In the genomic region with DNA sequence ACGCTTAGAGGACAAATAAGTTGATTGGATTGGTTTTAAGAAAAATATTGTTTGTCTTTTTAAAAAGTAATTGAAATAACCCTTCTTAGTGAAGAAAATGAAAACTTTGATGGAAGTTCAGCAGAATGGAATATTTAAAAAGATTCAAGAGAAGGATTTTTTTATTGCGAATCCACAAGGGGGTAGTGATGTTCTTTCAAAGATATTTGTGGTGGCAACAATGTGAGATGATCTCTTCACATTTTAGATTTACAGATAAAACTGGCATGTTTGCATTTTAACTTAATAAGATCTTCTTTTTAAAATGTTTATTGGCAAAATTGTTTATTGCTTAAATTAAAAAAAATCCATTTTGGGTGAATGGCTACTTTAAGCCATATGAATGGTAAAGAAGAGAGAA, we compare ENCODE assay signal across 8 cellular contexts. TPM values are rescaled to one million over a fixed set of nuclear protein-coding genes. Genes with fewer than 3 reads are reported as not detected.
DNase-seq lines count a peak whose midpoint lies in the region; ATAC-seq and TF ChIP-seq lines count a peak whose summit lies in the region.

No MANE protein-coding gene starts in this region.

- intact Hi-C loops in CD4-positive, alpha-beta memory T cell (cut with micrococcal nuclease): loop anchor here (2.0 kb wide), 1 partner anchor 97 kb away; no protein-coding TSS in a partner anchor

- no peak overlapping the region for H3K27ac ChIP-seq in CD4-positive, alpha-beta memory T cell (ENCODE audit: low read depth, low read length)
- no peak overlapping the region for H3K27ac ChIP-seq in WERI-Rb-1

- H3K27ac Mint-ChIP-seq in CD4-positive, alpha-beta memory T cell: no peak overlapping the region
- no peak overlapping the region for H3K27ac Mint-ChIP-seq in WTC11

- no peak overlapping the region for H3K4me3 ChIP-seq in CD4-positive, alpha-beta memory T cell (ENCODE audit: low read length in 2 of 2)
- H3K4me3 ChIP-seq in LNCaP clone FGC (ENCODE audit: low read depth, low read length): no peak overlapping the region
- no peak overlapping the region for H3K4me3 ChIP-seq in WERI-Rb-1 (ENCODE audit: low read depth, low read length)

- peaks cover 5% of the 10 kb centered on the region for H3K4me1 ChIP-seq in CD4-positive, alpha-beta memory T cell (ENCODE audit: insufficient read depth, low read length)

- peaks cover 13 to 39% (median 29%) of the 10 kb centered on the region in 4 donors for H3K4me1 Mint-ChIP-seq in CD4-positive, alpha-beta memory T cell
- H3K4me1 Mint-ChIP-seq in WTC11: peaks cover 23% of the 10 kb centered on the region

- CTCF ChIA-PET in CD4-positive, alpha-beta memory T cell (lab: Charles Lee; ENCODE audit: partially characterized antibody): no interaction called here
- CTCF ChIA-PET in WTC11 (lab: Charles Lee): no interaction called here

- H3K9me3 Mint-ChIP-seq in CD4-positive, alpha-beta memory T cell: no peaks in the 10 kb centered on the region
- no peaks in the 10 kb centered on the region for H3K9me3 Mint-ChIP-seq in WTC11

- no peaks in the 10 kb centered on the region for H3K9me3 ChIP-seq in CD4-positive, alpha-beta memory T cell (ENCODE audit: control insufficient read depth in 1 of 2, low read length in 2 of 2)
- H3K9me3 ChIP-seq in WERI-Rb-1 (ENCODE audit: severe bottlenecking): no peaks in the 10 kb centered on the region

- H3K36me3 Mint-ChIP-seq in CD4-positive, alpha-beta memory T cell: peaks cover 0 to 21% of the 10 kb centered on the region in 2 donors
- 0 out of 2 replicates have a peak, but pooled peaks cover 4% of the 10 kb centered on the region for H3K36me3 Mint-ChIP-seq in WTC11

- H3K36me3 ChIP-seq in CD4-positive, alpha-beta memory T cell (ENCODE audit: insufficient read depth, low read length): no peaks in the 10 kb centered on the region
- peaks cover 14% of the 10 kb centered on the region for H3K36me3 ChIP-seq in WERI-Rb-1

- peak in 4 of 5 donors; percentile 17 to 31 (median 26) for DNase-seq in CD4-positive, alpha-beta memory T cell
- DNase-seq in LNCaP clone FGC (ENCODE audit: low read depth) (peak; percentile 54), WERI-Rb-1 (no peak), kidney glomerular epithelial cell (lab: John Stamatoyannopoulos, UW) (peak; percentile 39), WTC11 (ENCODE audit: low spot score) (no peak)

- no peaks in the 10 kb centered on the region for H3K27me3 ChIP-seq in CD4-positive, alpha-beta memory T cell (ENCODE audit: insufficient read depth, low read length)
- no peaks in the 10 kb centered on the region for H3K27me3 ChIP-seq in WERI-Rb-1 (ENCODE audit: insufficient read depth, low read depth, severe bottlenecking)

- POLR2A ChIA-PET in CD4-positive, alpha-beta memory T cell (lab: Charles Lee; ENCODE audit: partially characterized antibody): interaction anchor here (1.6 kb wide), 1 partner anchor 9 kb away, joined by 6 read pairs; a partner anchor contains a TSS
- POLR2A ChIA-PET in WTC11 (lab: Charles Lee): no interaction called here

- H3K4me3 Mint-ChIP-seq in CD4-positive, alpha-beta memory T cell: no peak overlapping the region
- no peak overlapping the region for H3K4me3 Mint-ChIP-seq in WTC11

- no peak for ATAC-seq in HG03460 (IDR thresholded peaks at IDR 0.05; ENCODE audit: unreplicated experiment)
- no peak for ATAC-seq in WTC11
- no peak for ATAC-seq in HG02642 (IDR thresholded peaks at IDR 0.05; ENCODE audit: poor library complexity, unreplicated experiment)
- no peak for ATAC-seq in HG03354 (IDR thresholded peaks at IDR 0.05; ENCODE audit: poor library complexity, severe bottlenecking, unreplicated experiment)

- TF ChIP-seq CTCF in LNCaP clone FGC (IDR thresholded peaks at IDR 0.05; ENCODE audit: control insufficient read depth, extremely low read depth, insufficient read depth) (peak; percentile 48), WERI-Rb-1 (IDR thresholded peaks at IDR 0.05; ENCODE audit: low read depth, low read length) (0 out of 2 replicates have a peak, but pooled peaks have one; percentile 6), WTC11 (IDR thresholded peaks at IDR 0.05) (no peak)

- no peaks in the 10 kb centered on the region for H3K27me3 Mint-ChIP-seq in CD4-positive, alpha-beta memory T cell
- H3K27me3 Mint-ChIP-seq in WTC11 (ENCODE audit: low read depth): no peaks in the 10 kb centered on the region

TF ChIP-seq in WTC11, 78 proteins besides CTCF, POLR2A, EP300 and RAD21 (continues in another document):
- no peak for TF ChIP-seq RELA (CRISPR knock-in tag; IDR thresholded peaks at IDR 0.05; ENCODE audit: borderline replicate concordance)
- TF ChIP-seq ATF1 (CRISPR knock-in tag; IDR thresholded peaks at IDR 0.05): no peak
- TF ChIP-seq, protein P1, sequence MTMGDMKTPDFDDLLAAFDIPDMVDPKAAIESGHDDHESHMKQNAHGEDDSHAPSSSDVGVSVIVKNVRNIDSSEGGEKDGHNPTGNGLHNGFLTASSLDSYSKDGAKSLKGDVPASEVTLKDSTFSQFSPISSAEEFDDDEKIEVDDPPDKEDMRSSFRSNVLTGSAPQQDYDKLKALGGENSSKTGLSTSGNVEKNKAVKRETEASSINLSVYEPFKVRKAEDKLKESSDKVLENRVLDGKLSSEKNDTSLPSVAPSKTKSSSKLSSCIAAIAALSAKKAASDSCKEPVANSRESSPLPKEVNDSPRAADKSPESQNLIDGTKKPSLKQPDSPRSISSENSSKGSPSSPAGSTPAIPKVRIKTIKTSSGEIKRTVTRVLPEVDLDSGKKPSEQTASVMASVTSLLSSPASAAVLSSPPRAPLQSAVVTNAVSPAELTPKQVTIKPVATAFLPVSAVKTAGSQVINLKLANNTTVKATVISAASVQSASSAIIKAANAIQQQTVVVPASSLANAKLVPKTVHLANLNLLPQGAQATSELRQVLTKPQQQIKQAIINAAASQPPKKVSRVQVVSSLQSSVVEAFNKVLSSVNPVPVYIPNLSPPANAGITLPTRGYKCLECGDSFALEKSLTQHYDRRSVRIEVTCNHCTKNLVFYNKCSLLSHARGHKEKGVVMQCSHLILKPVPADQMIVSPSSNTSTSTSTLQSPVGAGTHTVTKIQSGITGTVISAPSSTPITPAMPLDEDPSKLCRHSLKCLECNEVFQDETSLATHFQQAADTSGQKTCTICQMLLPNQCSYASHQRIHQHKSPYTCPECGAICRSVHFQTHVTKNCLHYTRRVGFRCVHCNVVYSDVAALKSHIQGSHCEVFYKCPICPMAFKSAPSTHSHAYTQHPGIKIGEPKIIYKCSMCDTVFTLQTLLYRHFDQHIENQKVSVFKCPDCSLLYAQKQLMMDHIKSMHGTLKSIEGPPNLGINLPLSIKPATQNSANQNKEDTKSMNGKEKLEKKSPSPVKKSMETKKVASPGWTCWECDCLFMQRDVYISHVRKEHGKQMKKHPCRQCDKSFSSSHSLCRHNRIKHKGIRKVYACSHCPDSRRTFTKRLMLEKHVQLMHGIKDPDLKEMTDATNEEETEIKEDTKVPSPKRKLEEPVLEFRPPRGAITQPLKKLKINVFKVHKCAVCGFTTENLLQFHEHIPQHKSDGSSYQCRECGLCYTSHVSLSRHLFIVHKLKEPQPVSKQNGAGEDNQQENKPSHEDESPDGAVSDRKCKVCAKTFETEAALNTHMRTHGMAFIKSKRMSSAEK (CRISPR knock-in tag; IDR thresholded peaks at IDR 0.05; ENCODE audit: borderline replicate concordance): no peak
- TF ChIP-seq CREB1 (CRISPR knock-in tag; IDR thresholded peaks at IDR 0.05): no peak
- TF ChIP-seq, protein P2, sequence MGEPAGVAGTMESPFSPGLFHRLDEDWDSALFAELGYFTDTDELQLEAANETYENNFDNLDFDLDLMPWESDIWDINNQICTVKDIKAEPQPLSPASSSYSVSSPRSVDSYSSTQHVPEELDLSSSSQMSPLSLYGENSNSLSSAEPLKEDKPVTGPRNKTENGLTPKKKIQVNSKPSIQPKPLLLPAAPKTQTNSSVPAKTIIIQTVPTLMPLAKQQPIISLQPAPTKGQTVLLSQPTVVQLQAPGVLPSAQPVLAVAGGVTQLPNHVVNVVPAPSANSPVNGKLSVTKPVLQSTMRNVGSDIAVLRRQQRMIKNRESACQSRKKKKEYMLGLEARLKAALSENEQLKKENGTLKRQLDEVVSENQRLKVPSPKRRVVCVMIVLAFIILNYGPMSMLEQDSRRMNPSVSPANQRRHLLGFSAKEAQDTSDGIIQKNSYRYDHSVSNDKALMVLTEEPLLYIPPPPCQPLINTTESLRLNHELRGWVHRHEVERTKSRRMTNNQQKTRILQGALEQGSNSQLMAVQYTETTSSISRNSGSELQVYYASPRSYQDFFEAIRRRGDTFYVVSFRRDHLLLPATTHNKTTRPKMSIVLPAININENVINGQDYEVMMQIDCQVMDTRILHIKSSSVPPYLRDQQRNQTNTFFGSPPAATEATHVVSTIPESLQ (CRISPR knock-in tag; IDR thresholded peaks at IDR 0.05): no peak
- TF ChIP-seq, protein P3, sequence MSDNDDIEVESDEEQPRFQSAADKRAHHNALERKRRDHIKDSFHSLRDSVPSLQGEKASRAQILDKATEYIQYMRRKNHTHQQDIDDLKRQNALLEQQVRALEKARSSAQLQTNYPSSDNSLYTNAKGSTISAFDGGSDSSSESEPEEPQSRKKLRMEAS (CRISPR knock-in tag; IDR thresholded peaks at IDR 0.05): no peak
- TF ChIP-seq, protein P4, sequence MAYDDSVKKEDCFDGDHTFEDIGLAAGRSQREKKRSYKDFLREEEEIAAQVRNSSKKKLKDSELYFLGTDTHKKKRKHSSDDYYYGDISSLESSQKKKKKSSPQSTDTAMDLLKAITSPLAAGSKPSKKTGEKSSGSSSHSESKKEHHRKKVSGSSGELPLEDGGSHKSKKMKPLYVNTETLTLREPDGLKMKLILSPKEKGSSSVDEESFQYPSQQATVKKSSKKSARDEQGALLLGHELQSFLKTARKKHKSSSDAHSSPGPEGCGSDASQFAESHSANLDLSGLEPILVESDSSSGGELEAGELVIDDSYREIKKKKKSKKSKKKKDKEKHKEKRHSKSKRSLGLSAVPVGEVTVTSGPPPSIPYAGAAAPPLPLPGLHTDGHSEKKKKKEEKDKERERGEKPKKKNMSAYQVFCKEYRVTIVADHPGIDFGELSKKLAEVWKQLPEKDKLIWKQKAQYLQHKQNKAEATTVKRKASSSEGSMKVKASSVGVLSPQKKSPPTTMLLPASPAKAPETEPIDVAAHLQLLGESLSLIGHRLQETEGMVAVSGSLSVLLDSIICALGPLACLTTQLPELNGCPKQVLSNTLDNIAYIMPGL (CRISPR knock-in tag; IDR thresholded peaks at IDR 0.05): no peak
- TF ChIP-seq CBFB (CRISPR knock-in tag; IDR thresholded peaks at IDR 0.05; ENCODE audit: low read depth): no peak

RNA-seq across cellular contexts. Expression of a gene that starts 8.9 kb away (rescaled TPM):
- total RNA-seq in CD4-positive, alpha-beta memory T cell: 10 to 100 TPM; 39.1 to 42.5 TPM
- 100 to 1,000 TPM in 1 of 2 donors, 10 to 100 TPM in 1; 77.4 to 118 TPM for polyA plus RNA-seq in CD4-positive, alpha-beta memory T cell
- total RNA-seq in WTC11 (2021): 86.4 to 116 TPM (median 112 TPM) in 3 replicates

Comparison
In these comparisons a context has a peak if more than half of its experiments do, and no peak if none do; other contexts are left out.
1. DNase-seq: peak in CD4-positive, alpha-beta memory T cell (4 of 5), LNCaP clone FGC (single experiment) and kidney glomerular epithelial cell (single experiment); none in WERI-Rb-1 (single experiment) and WTC11 (single experiment).